Comparison of ENCODE assay signal across 10 cellular contexts in genomic region chr1:36115200-36115669, GRCh38. TPM values are rescaled to one million over a fixed set of nuclear protein-coding genes. Genes with fewer than 3 reads are reported as not detected.
DNase-seq lines count a peak whose midpoint lies in the region; ATAC-seq and TF ChIP-seq lines count a peak whose summit lies in the region.
"Had no signal": no experiment of that assay in that cellular context is flagged by ENCODE, and none has a peak within 500 bp of the region (broad histone marks: within the 10 kb centered on the region; RNA-seq: fewer than 3 reads in every experiment).

No MANE protein-coding gene starts in this region.

- POLR2A ChIA-PET in activated CD4-positive, alpha-beta T cell treated with anti-CD3 and anti-CD28 coated beads, Interleukin-2, amount 10 ng/mL, durations not matched to agents 7 days and 5 days (lab: Charles Lee): no interaction called here

- H3K4me3 ChIP-seq in astrocyte of the cerebellum (ENCODE audit: low read depth, low read length): no peak overlapping the region
- H3K4me3 ChIP-seq in stomach: no peak overlapping the region

- no peak for TF ChIP-seq CTCF in astrocyte of the cerebellum (IDR thresholded peaks at IDR 0.05; ENCODE audit: low read depth, low read length, missing control alignments)
- no peak for TF ChIP-seq CTCF in stomach (IDR thresholded peaks at IDR 0.05)

- CTCF ChIA-PET in activated CD4-positive, alpha-beta T cell treated with anti-CD3 and anti-CD28 coated beads, Interleukin-2, amount 10 ng/mL, durations not matched to agents 7 days and 5 days (lab: Charles Lee): interaction anchor here (1.0 to 1.3 kb wide), 3 partner anchors 9 to 73 kb away, joined by 3 to 7 read pairs (median 4); no protein-coding TSS in a partner anchor

- no peak overlapping the region for H3K27ac Mint-ChIP-seq in activated CD4-positive, alpha-beta T cell treated with anti-CD3 and anti-CD28 coated beads, Interleukin-2, amount 10 ng/mL, durations not matched to agents 7 days and 5 days

- intact Hi-C loops in left cardiac atrium (cut with DNase I) (no loop called here), stomach (cut with DNase I; ENCODE audit: low total_unique reads) (no loop called here)

- H3K4me3 Mint-ChIP-seq in activated CD4-positive, alpha-beta T cell treated with anti-CD3 and anti-CD28 coated beads, Interleukin-2, amount 10 ng/mL, durations not matched to agents 7 days and 5 days: no peak overlapping the region

- in situ Hi-C loops in astrocyte of the cerebellum (cut with HindIII; ENCODE audit: low sequenced_read_pairs): no loop called here

- no peaks in the 10 kb centered on the region for H3K27me3 ChIP-seq in stomach

- H3K27ac ChIP-seq in stomach: peak overlapping the region; percentile 15 to 83 (median 71)

- no peak for TF ChIP-seq EP300 in stomach (IDR thresholded peaks at IDR 0.05)

- WGBS in stomach, 5 donors: 22 to 60% (median 34%) methylated on average over 9 to 18 of the region's 18 CpGs

- ATAC-seq in left cardiac atrium: peak; percentile 69 to 83

- H3K9me3 Mint-ChIP-seq in activated CD4-positive, alpha-beta T cell treated with anti-CD3 and anti-CD28 coated beads, Interleukin-2, amount 10 ng/mL, durations not matched to agents 7 days and 5 days: no peaks in the 10 kb centered on the region

- H3K36me3 ChIP-seq in stomach: no peaks in the 10 kb centered on the region

- H3K36me3 Mint-ChIP-seq in activated CD4-positive, alpha-beta T cell treated with anti-CD3 and anti-CD28 coated beads, Interleukin-2, amount 10 ng/mL, durations not matched to agents 7 days and 5 days (ENCODE audit: low read depth): no peaks in the 10 kb centered on the region

- peaks cover 13% of the 10 kb centered on the region for H3K4me1 Mint-ChIP-seq in activated CD4-positive, alpha-beta T cell treated with anti-CD3 and anti-CD28 coated beads, Interleukin-2, amount 10 ng/mL, durations not matched to agents 7 days and 5 days

- H3K9me3 ChIP-seq in stomach: no peaks in the 10 kb centered on the region

- TF ChIP-seq POLR2A in stomach (IDR thresholded peaks at IDR 0.05): no peak

- peaks cover 2% of the 10 kb centered on the region for H3K27me3 Mint-ChIP-seq in activated CD4-positive, alpha-beta T cell treated with anti-CD3 and anti-CD28 coated beads, Interleukin-2, amount 10 ng/mL, durations not matched to agents 7 days and 5 days

- DNase-seq in GM04503 (ENCODE audit: low read depth): peak; percentile 79
- DNase-seq in astrocyte of the cerebellum (ENCODE audit: low read depth): peak; percentile 80
- DNase-seq in left cardiac atrium: no peak
- DNase-seq in stomach: peak; percentile 61
- DNase-seq in stimulated activated CD4-positive, alpha-beta T cell treated with anti-CD3 and anti-CD28 coated beads, Interleukin-4, amount 100 ng/mL, for 1 hour: no peak
- DNase-seq in activated CD4-positive, alpha-beta T cell treated with anti-CD3 and anti-CD28 coated beads, Interleukin-2, amount 10 ng/mL, durations not matched to agents 7 days and 5 days: no peak
- no peak for DNase-seq in NCI-H2107 (lab: John Stamatoyannopoulos, UW)
- DNase-seq in NCI-H146 treated with DMSO at 0.1 percent for 48 hours (lab: John Stamatoyannopoulos, UW; ENCODE audit: unreplicated experiment): no peak
- DNase-seq: activated CD4-positive, alpha-beta T cell treated with anti-CD3 and anti-CD28 coated beads, Interleukin-2, amount 50 U/mL, for 48 hours; stimulated activated CD8-positive, alpha-beta memory T cell treated with anti-CD3 and anti-CD28 coated beads, Interleukin-4, amount 100 ng/mL, for 48 hours had no signal

- peaks cover 16 to 57% (median 33%) of the 10 kb centered on the region in 4 donors for H3K4me1 ChIP-seq in stomach

RNA-seq across cellular contexts. Expression of gene COL8A2, which starts 9.8 kb away (rescaled TPM):
- 1 to 10 TPM; 3.8 to 4.2 TPM for total RNA-seq in left cardiac atrium
- total RNA-seq in stomach: 10 to 100 TPM in 1 of 5 donors, 1 to 10 TPM in 4; 3.5 to 19.2 (median 5.5) TPM
- 1 to 10 TPM in 2 of 3 donors, under 1 TPM in 1; 0.92 to 5.0 (median 2.0) TPM for polyA plus RNA-seq in stomach
- total RNA-seq in activated CD4-positive, alpha-beta T cell treated with anti-CD3 and anti-CD28 coated beads, Interleukin-2, amount 10 ng/mL, durations not matched to agents 7 days and 5 days: not detected

RNA-seq across cellular contexts. Expression of gene ADPRS, which starts 26.5 kb away (rescaled TPM):
- total RNA-seq in left cardiac atrium (10 to 100 TPM; 15.4 to 17.6 TPM), stomach (10 to 100 TPM in 3 of 5 donors, 1 to 10 TPM in 2; 1.8 to 15.1 (median 11.6) TPM)
- polyA plus RNA-seq in stomach: 10 to 100 TPM; 21.3 to 27.5 (median 24.7) TPM
- total RNA-seq in activated CD4-positive, alpha-beta T cell treated with anti-CD3 and anti-CD28 coated beads, Interleukin-2, amount 10 ng/mL, durations not matched to agents 7 days and 5 days: 10 to 100 TPM; 27.2 to 29.5 TPM

RNA-seq across cellular contexts. Expression of gene TEKT2, which starts 31.3 kb away (rescaled TPM):
- total RNA-seq in left cardiac atrium: under 1 TPM in 1 of 2 donors, not detected in 1; 0.27 TPM
- not detected for total RNA-seq in stomach
- under 1 TPM; 0.25 to 0.76 (median 0.60) TPM for polyA plus RNA-seq in stomach
- total RNA-seq in activated CD4-positive, alpha-beta T cell treated with anti-CD3 and anti-CD28 coated beads, Interleukin-2, amount 10 ng/mL, durations not matched to agents 7 days and 5 days: not detected

RNA-seq across cellular contexts. Expression of gene TRAPPC3, which starts 34.1 kb away (rescaled TPM):
- total RNA-seq in left cardiac atrium (10 to 100 TPM; 53.3 to 64.2 TPM), stomach (10 to 100 TPM in 4 of 5 donors, 1 to 10 TPM in 1; 8.9 to 63.9 (median 19.8) TPM)
- 10 to 100 TPM; 61.1 to 64.0 (median 62.8) TPM for polyA plus RNA-seq in stomach
- total RNA-seq in activated CD4-positive, alpha-beta T cell treated with anti-CD3 and anti-CD28 coated beads, Interleukin-2, amount 10 ng/mL, durations not matched to agents 7 days and 5 days: 10 to 100 TPM; 57.5 to 59.3 TPM

RNA-seq across cellular contexts. Expression of gene MAP7D1, which starts 40.7 kb away (rescaled TPM):
- total RNA-seq in left cardiac atrium (100 to 1,000 TPM; 251 to 270 TPM), stomach (100 to 1,000 TPM in 2 of 5 donors, 10 to 100 TPM in 3; 14.6 to 164 (median 40.3) TPM)
- 10 to 100 TPM; 36.7 to 42.8 (median 42.4) TPM for polyA plus RNA-seq in stomach
- total RNA-seq in activated CD4-positive, alpha-beta T cell treated with anti-CD3 and anti-CD28 coated beads, Interleukin-2, amount 10 ng/mL, durations not matched to agents 7 days and 5 days: 100 to 1,000 TPM; 209 to 226 TPM

Comparison
In these comparisons a context has a peak if more than half of its experiments do, and no peak if none do; other contexts are left out.
1. DNase-seq: peak in GM04503 (single experiment), astrocyte of the cerebellum (single experiment) and stomach (single experiment); none in left cardiac atrium (single experiment), stimulated activated CD4-positive, alpha-beta T cell treated with anti-CD3 and anti-CD28 coated beads, Interleukin-4, amount 100 ng/mL, for 1 hour (single experiment), activated CD4-positive, alpha-beta T cell treated with anti-CD3 and anti-CD28 coated beads, Interleukin-2, amount 10 ng/mL, durations not matched to agents 7 days and 5 days (single experiment), NCI-H2107 (single experiment) and NCI-H146 treated with DMSO at 0.1 percent for 48 hours (single experiment).
2. RNA of gene COL8A2, which starts 9.8 kb away (total RNA-seq): 3.5 to 19.2 TPM in stomach and 3.8 to 4.2 TPM in left cardiac atrium; not detected in activated CD4-positive, alpha-beta T cell treated with anti-CD3 and anti-CD28 coated beads, Interleukin-2, amount 10 ng/mL, durations not matched to agents 7 days and 5 days; every median in the first group is over 4 times any median in the second.